In the genomic region with DNA sequence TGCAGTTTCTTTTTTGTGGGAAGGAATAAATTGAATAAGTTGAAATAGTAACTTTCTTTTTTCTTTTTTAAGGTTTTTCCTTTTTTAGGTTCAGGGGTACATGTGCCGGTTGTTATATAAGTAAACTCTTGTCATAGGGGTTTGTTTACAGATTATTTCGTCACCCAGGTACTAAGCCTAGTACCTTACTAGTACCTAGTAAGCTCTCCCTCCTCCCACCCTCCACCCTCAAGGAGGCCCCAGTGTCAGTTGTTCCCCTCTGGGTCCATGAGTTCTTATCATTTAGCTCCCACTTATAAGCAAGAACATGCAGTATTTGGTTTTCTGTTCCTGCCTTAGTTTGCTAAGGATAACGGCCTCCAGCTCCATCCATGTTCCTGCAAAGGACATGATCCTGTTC, we compare ENCODE assay signal across 4 cellular contexts.
DNase-seq lines count a peak whose midpoint lies in the region; ATAC-seq, FAIRE-seq and TF ChIP-seq lines count a peak whose summit lies in the region.
"Not testable (repeated sequence)": the region's sequence is repeated elsewhere in the genome, so short reads cannot be mapped to it uniquely, and the experiment has no call there.

No MANE protein-coding gene starts in this region.

- not testable (repeated sequence) for H3K27me3 Mint-ChIP-seq in activated T-cell treated with anti-CD3 and anti-CD28 coated beads, Interleukin-2, amount 50 U/mL, for 24 hours; activated T-helper 17 cell treated with anti-CD3 and anti-CD28 coated beads, Interleukin-2, amount 50 U/mL, for 72 hours

- H4K20me1 ChIP-seq in HepG2 (ENCODE audit: insufficient read depth, low read length) = not testable (repeated sequence)

- not testable (repeated sequence) for TF ChIP-seq CTCF in HepG2 (CRISPR knock-in tag; IDR thresholded peaks at IDR 0.05)

- POLR2A ChIA-PET in HepG2 (lab: Yijun Ruan, JAX) = not testable (repeated sequence)

- not testable (repeated sequence) for H3K9me3 ChIP-seq in HepG2 (ENCODE audit: low read length); trophoblast cell (ENCODE audit: insufficient read depth, low read depth, low read length)

- H3K4me1 ChIP-seq in HepG2 (ENCODE audit: insufficient read depth, low read length) (peaks cover 41% of the 10 kb centered on the region), trophoblast cell (ENCODE audit: control insufficient read depth in 1 of 2, insufficient read depth in 2 of 2, low read length in 2 of 2) (peaks cover 3 to 17% of the 10 kb centered on the region in 2 experiments)

- H3K27me3 ChIP-seq in HepG2 (ENCODE audit: control insufficient read depth in 1 of 2, insufficient read depth in 2 of 2, low read length in 2 of 2); trophoblast cell (ENCODE audit: insufficient read depth, low read length): not testable (repeated sequence)

- DNase-seq in activated T-cell treated with anti-CD3 and anti-CD28 coated beads, Interleukin-2, amount 50 U/mL, for 24 hours; HepG2 (ENCODE audit: low spot score); trophoblast cell: not testable (repeated sequence)

- CTCF ChIA-PET in HepG2 (lab: Yijun Ruan, JAX; ENCODE audit: low intra/inter-chr PET ratio, low total read pairs) = not testable (repeated sequence)

- H3K27ac ChIP-seq in HepG2 (ENCODE audit: extremely low read length, insufficient read depth, low read length) = peak overlapping the region; percentile 11
- not testable (repeated sequence) for H3K27ac ChIP-seq in trophoblast cell (ENCODE audit: low read depth, low read length)

- not testable (repeated sequence) for H3K23ac ChIP-seq in trophoblast cell (ENCODE audit: low read length)

- not testable (repeated sequence) for H2BK120ac ChIP-seq in trophoblast cell (ENCODE audit: insufficient read depth, low read length, poor library complexity)

- in situ Hi-C loops in HepG2 (cut with HindIII; ENCODE audit: extremely low pct_ligation_motif_present, low pct_unique_long_range_greater_than_20kb) = not testable (repeated sequence)

- H3K4ac ChIP-seq in trophoblast cell (ENCODE audit: low read depth, low read length) = not testable (repeated sequence)

- H3K36me3 ChIP-seq in HepG2 (replicated peaks in 1 of 2; ENCODE audit: control insufficient read depth in 1 of 2, insufficient read depth in 2 of 2, low read length in 2 of 2); trophoblast cell (ENCODE audit: control insufficient read depth in 1 of 2, insufficient read depth in 2 of 2, low read length in 2 of 2): not testable (repeated sequence)

- WGBS in HepG2 (ENCODE audit: low lambda C conversion rate) = 79% methylated on average over 3 of the region's 3 CpGs
- WGBS in trophoblast cell (ENCODE audit: extremely low coverage, insufficient coverage, insufficient read length) = no CpG with 5 or more reads among the region's 3 CpGs

- peak overlapping the region; percentile 81 for H3K27ac Mint-ChIP-seq in activated T-cell treated with anti-CD3 and anti-CD28 coated beads, Interleukin-2, amount 50 U/mL, for 24 hours
- peak overlapping the region; percentile 87 for H3K27ac Mint-ChIP-seq in activated T-helper 17 cell treated with anti-CD3 and anti-CD28 coated beads, Interleukin-2, amount 50 U/mL, for 72 hours

- H4K12ac ChIP-seq in trophoblast cell (ENCODE audit: low read depth, low read length) = not testable (repeated sequence)

- not testable (repeated sequence) for H3K14ac ChIP-seq in trophoblast cell (ENCODE audit: low read length)

- not testable (repeated sequence) for H3K4me3 Mint-ChIP-seq in activated T-cell treated with anti-CD3 and anti-CD28 coated beads, Interleukin-2, amount 50 U/mL, for 24 hours; activated T-helper 17 cell treated with anti-CD3 and anti-CD28 coated beads, Interleukin-2, amount 50 U/mL, for 72 hours

- H3K9me3 Mint-ChIP-seq in activated T-cell treated with anti-CD3 and anti-CD28 coated beads, Interleukin-2, amount 50 U/mL, for 24 hours; activated T-helper 17 cell treated with anti-CD3 and anti-CD28 coated beads, Interleukin-2, amount 50 U/mL, for 72 hours: not testable (repeated sequence)

- H2BK12ac ChIP-seq in trophoblast cell (ENCODE audit: low read length) = not testable (repeated sequence)

- TF ChIP-seq RAD21 in HepG2 (CRISPR knock-in tag; IDR thresholded peaks at IDR 0.05) = not testable (repeated sequence)

- intact Hi-C loops in HepG2 (cut with micrococcal nuclease; ENCODE audit: unreplicated experiment) = not testable (repeated sequence)

- not testable (repeated sequence) for H2AFZ ChIP-seq in HepG2 (ENCODE audit: low read length); trophoblast cell (ENCODE audit: insufficient read depth, low read length, poor library complexity)

- H3K9ac ChIP-seq in HepG2 (ENCODE audit: insufficient read depth, low read depth, low read length); trophoblast cell (ENCODE audit: low read length): not testable (repeated sequence)

- TF ChIP-seq EP300 in HepG2 (IDR thresholded peaks at IDR 0.05; ENCODE audit: low read depth in 2 of 2, low read length in 2 of 2); HepG2 (CRISPR knock-in tag; IDR thresholded peaks at IDR 0.05; ENCODE audit: borderline replicate concordance): not testable (repeated sequence)

- not testable (repeated sequence) for H3K79me2 ChIP-seq in HepG2 (ENCODE audit: insufficient read depth, low read length); trophoblast cell (ENCODE audit: control insufficient read depth, insufficient read depth, low read length, poor library complexity)

- peaks cover 26% of the 10 kb centered on the region for H3K4me1 Mint-ChIP-seq in activated T-cell treated with anti-CD3 and anti-CD28 coated beads, Interleukin-2, amount 50 U/mL, for 24 hours (ENCODE audit: low read depth)
- H3K4me1 Mint-ChIP-seq in activated T-helper 17 cell treated with anti-CD3 and anti-CD28 coated beads, Interleukin-2, amount 50 U/mL, for 72 hours = not testable (repeated sequence)

- FAIRE-seq in HepG2 (lab: Jason Lieb, UNC) = not testable (repeated sequence)

- H4K8ac ChIP-seq in trophoblast cell (ENCODE audit: low read depth, low read length) = not testable (repeated sequence)

- not testable (repeated sequence) for H2BK5ac ChIP-seq in trophoblast cell (ENCODE audit: low read depth, low read length, poor library complexity)

- peak overlapping the region; percentile 70 for H4K91ac ChIP-seq in trophoblast cell (ENCODE audit: low read depth, low read length)

- peaks cover 40% of the 10 kb centered on the region for H3K36me3 Mint-ChIP-seq in activated T-cell treated with anti-CD3 and anti-CD28 coated beads, Interleukin-2, amount 50 U/mL, for 24 hours (ENCODE audit: low read depth)
- peaks cover 13% of the 10 kb centered on the region for H3K36me3 Mint-ChIP-seq in activated T-helper 17 cell treated with anti-CD3 and anti-CD28 coated beads, Interleukin-2, amount 50 U/mL, for 72 hours (ENCODE audit: low read depth)

- H3K4me2 ChIP-seq in HepG2 (ENCODE audit: low read depth, low read length); trophoblast cell (ENCODE audit: low read length): not testable (repeated sequence)

- not testable (repeated sequence) for H3K18ac ChIP-seq in trophoblast cell (ENCODE audit: low read length)

- BruUV-seq in HepG2 (replicated peaks; lab: Mats Ljungman, UMichigan) = not testable (repeated sequence)

- ATAC-seq in activated T-helper 17 cell treated with anti-CD3 and anti-CD28 coated beads, Interleukin-2, amount 50 U/mL, for 72 hours (replicated peaks); HepG2: not testable (repeated sequence)

- H2AK5ac ChIP-seq in trophoblast cell (ENCODE audit: low read length) = not testable (repeated sequence)

- peaks cover 15% of the 10 kb centered on the region for H3K79me1 ChIP-seq in trophoblast cell (ENCODE audit: low read length)

- TF ChIP-seq POLR2A in HepG2 (IDR thresholded peaks at IDR 0.05; ENCODE audit: insufficient read depth in 1 of 2, low read depth in 2 of 2, low read length in 2 of 2) = not testable (repeated sequence)

- H3K4me3 ChIP-seq in HepG2 (replicated peaks in 1 of 3; ENCODE audit: insufficient read depth in 1 of 3, low read depth in 2 of 3, low read length in 3 of 3); trophoblast cell (ENCODE audit: low read depth, low read length): not testable (repeated sequence)

TF ChIP-seq in HepG2, 621 proteins besides CTCF, POLR2A, EP300 and RAD21:
- TF ChIP-seq ZBTB39 (CRISPR knock-in tag; IDR thresholded peaks at IDR 0.05) (peak; percentile 61; the same call in 1 of the 2 replicates), GATAD2A (CRISPR knock-in tag; IDR thresholded peaks at IDR 0.05) (peak; percentile 25; the same call in 1 of the 2 replicates), ZSCAN21 (CRISPR knock-in tag; IDR thresholded peaks at IDR 0.05; ENCODE audit: borderline replicate concordance) (peak; percentile 100), ZNF263 (CRISPR knock-in tag; IDR thresholded peaks at IDR 0.05) (peak; percentile 88), ZSCAN9 (CRISPR knock-in tag; IDR thresholded peaks at IDR 0.05; ENCODE audit: borderline replicate concordance) (peak; percentile 83; the same call in 1 of the 2 replicates), RARA (CRISPR knock-in tag; IDR thresholded peaks at IDR 0.05) (peak; percentile 31; the same call in 1 of the 2 replicates)
